Comparison of ENCODE assay signal across 8 cellular contexts in genomic region chr14:59576332-59577294, GRCh38.
DNase-seq lines count a peak whose midpoint lies in the region; ATAC-seq and TF ChIP-seq lines count a peak whose summit lies in the region.

Gene CCDC175, minus strand, starts transcription at chr14:59576812. Its CDS starts 37 bp downstream, at chr14:59576775.

- H3K4me3 ChIP-seq in neutrophil (ENCODE audit: low read depth in 1 of 2, low read length in 1 of 2): peak within 1 kb of the TSS; percentile 43 to 44

- H3K9me3 ChIP-seq in neutrophil: no peaks in the 10 kb centered on the region

- peaks cover 7 to 10% of the 10 kb centered on the region in 2 experiments for H3K4me1 ChIP-seq in neutrophil (ENCODE audit: control insufficient read depth in 1 of 2, insufficient read depth in 1 of 2, low read depth in 1 of 2, low read length in 1 of 2)

- ATAC-seq in GM21526 (IDR thresholded peaks at IDR 0.05; ENCODE audit: low FRiP score, unreplicated experiment): peak; percentile 99

- no peak within 1 kb of the TSS for H3K27ac ChIP-seq in neutrophil

- TF ChIP-seq CTCF in neutrophil (IDR thresholded peaks at IDR 0.05): no peak

- peaks cover 36% of the 10 kb centered on the region for H3K27me3 ChIP-seq in neutrophil

- H3K36me3 ChIP-seq in neutrophil: no peaks in the 10 kb centered on the region

- DNase-seq in DMS 273 treated with DMSO at 0.1 percent for 48 hours (lab: John Stamatoyannopoulos, UW): peak; percentile 70
- DNase-seq in HuH-7 (ENCODE audit: low spot score): peak; percentile 75
- peak; percentile 80 for DNase-seq in RPMI8226
- peak; percentile 76 for DNase-seq in activated gamma-delta T cell treated with Interleukin-2 at 50 U/mL for 16 hours
- peak; percentile 71 for DNase-seq in globus pallidus (ENCODE audit: low spot score)
- peak; percentile 38 for DNase-seq in stromal cell of bone marrow (ENCODE audit: low read depth)
